ENCODE assay signal across 2 cellular contexts in the genomic region with DNA sequence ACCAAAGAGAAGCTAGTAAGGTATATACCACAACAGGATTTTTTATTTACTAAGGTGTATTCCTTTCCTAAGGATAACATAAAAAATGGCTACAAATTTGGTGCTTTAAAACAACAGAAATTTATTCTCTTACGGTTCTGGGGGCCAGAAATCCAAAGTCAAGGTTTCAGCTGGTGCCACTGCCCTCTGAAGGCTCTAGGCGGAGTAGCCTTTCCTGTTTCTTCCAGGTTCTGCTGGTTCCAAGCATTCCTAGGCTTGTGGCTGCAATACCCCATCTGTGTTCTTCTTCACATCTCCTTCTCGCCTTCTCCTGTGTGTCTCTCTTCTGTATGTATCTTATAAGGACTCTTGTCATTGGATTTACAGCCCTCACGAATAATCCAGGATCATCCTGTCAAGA.
TF ChIP-seq lines count a peak whose summit lies in the region.

No MANE protein-coding gene starts in this region.

TF ChIP-seq in HCT116, 20 proteins besides CTCF, POLR2A, EP300 and RAD21 (continued from another document):
- TF ChIP-seq, protein P1, sequence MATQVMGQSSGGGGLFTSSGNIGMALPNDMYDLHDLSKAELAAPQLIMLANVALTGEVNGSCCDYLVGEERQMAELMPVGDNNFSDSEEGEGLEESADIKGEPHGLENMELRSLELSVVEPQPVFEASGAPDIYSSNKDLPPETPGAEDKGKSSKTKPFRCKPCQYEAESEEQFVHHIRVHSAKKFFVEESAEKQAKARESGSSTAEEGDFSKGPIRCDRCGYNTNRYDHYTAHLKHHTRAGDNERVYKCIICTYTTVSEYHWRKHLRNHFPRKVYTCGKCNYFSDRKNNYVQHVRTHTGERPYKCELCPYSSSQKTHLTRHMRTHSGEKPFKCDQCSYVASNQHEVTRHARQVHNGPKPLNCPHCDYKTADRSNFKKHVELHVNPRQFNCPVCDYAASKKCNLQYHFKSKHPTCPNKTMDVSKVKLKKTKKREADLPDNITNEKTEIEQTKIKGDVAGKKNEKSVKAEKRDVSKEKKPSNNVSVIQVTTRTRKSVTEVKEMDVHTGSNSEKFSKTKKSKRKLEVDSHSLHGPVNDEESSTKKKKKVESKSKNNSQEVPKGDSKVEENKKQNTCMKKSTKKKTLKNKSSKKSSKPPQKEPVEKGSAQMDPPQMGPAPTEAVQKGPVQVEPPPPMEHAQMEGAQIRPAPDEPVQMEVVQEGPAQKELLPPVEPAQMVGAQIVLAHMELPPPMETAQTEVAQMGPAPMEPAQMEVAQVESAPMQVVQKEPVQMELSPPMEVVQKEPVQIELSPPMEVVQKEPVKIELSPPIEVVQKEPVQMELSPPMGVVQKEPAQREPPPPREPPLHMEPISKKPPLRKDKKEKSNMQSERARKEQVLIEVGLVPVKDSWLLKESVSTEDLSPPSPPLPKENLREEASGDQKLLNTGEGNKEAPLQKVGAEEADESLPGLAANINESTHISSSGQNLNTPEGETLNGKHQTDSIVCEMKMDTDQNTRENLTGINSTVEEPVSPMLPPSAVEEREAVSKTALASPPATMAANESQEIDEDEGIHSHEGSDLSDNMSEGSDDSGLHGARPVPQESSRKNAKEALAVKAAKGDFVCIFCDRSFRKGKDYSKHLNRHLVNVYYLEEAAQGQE (IDR thresholded peaks at IDR 0.05; ENCODE audit: low read depth), result no peak
- TF ChIP-seq CBX3 (IDR thresholded peaks at IDR 0.05; ENCODE audit: low read depth) (no peak), EZH2 (IDR thresholded peaks at IDR 0.05) (no peak), SP1 (IDR thresholded peaks at IDR 0.05; ENCODE audit: low read depth) (no peak), POLR2AphosphoS5 (IDR thresholded peaks at IDR 0.05; ENCODE audit: low read depth, low read length) (no peak), SIN3A (IDR thresholded peaks at IDR 0.05; ENCODE audit: low read depth) (no peak)
- TF ChIP-seq, protein P2, sequence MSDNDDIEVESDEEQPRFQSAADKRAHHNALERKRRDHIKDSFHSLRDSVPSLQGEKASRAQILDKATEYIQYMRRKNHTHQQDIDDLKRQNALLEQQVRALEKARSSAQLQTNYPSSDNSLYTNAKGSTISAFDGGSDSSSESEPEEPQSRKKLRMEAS (IDR thresholded peaks at IDR 0.05), result no peak
- TF ChIP-seq, protein P3, sequence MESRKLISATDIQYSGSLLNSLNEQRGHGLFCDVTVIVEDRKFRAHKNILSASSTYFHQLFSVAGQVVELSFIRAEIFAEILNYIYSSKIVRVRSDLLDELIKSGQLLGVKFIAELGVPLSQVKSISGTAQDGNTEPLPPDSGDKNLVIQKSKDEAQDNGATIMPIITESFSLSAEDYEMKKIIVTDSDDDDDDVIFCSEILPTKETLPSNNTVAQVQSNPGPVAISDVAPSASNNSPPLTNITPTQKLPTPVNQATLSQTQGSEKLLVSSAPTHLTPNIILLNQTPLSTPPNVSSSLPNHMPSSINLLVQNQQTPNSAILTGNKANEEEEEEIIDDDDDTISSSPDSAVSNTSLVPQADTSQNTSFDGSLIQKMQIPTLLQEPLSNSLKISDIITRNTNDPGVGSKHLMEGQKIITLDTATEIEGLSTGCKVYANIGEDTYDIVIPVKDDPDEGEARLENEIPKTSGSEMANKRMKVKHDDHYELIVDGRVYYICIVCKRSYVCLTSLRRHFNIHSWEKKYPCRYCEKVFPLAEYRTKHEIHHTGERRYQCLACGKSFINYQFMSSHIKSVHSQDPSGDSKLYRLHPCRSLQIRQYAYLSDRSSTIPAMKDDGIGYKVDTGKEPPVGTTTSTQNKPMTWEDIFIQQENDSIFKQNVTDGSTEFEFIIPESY (IDR thresholded peaks at IDR 0.05; ENCODE audit: extremely low read depth, insufficient replicate concordance, low read length), result no peak

TF ChIP-seq in WTC11, 78 proteins besides CTCF, POLR2A, EP300 and RAD21 (continued from another document):
- TF ChIP-seq, protein P4, sequence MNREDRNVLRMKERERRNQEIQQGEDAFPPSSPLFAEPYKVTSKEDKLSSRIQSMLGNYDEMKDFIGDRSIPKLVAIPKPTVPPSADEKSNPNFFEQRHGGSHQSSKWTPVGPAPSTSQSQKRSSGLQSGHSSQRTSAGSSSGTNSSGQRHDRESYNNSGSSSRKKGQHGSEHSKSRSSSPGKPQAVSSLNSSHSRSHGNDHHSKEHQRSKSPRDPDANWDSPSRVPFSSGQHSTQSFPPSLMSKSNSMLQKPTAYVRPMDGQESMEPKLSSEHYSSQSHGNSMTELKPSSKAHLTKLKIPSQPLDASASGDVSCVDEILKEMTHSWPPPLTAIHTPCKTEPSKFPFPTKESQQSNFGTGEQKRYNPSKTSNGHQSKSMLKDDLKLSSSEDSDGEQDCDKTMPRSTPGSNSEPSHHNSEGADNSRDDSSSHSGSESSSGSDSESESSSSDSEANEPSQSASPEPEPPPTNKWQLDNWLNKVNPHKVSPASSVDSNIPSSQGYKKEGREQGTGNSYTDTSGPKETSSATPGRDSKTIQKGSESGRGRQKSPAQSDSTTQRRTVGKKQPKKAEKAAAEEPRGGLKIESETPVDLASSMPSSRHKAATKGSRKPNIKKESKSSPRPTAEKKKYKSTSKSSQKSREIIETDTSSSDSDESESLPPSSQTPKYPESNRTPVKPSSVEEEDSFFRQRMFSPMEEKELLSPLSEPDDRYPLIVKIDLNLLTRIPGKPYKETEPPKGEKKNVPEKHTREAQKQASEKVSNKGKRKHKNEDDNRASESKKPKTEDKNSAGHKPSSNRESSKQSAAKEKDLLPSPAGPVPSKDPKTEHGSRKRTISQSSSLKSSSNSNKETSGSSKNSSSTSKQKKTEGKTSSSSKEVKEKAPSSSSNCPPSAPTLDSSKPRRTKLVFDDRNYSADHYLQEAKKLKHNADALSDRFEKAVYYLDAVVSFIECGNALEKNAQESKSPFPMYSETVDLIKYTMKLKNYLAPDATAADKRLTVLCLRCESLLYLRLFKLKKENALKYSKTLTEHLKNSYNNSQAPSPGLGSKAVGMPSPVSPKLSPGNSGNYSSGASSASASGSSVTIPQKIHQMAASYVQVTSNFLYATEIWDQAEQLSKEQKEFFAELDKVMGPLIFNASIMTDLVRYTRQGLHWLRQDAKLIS (CRISPR knock-in tag; IDR thresholded peaks at IDR 0.05; ENCODE audit: borderline replicate concordance), result no peak
- TF ChIP-seq ZNF416 (CRISPR knock-in tag; IDR thresholded peaks at IDR 0.05) (no peak), FOXP1 (CRISPR knock-in tag; IDR thresholded peaks at IDR 0.05; ENCODE audit: borderline replicate concordance) (no peak), HMGA2 (CRISPR knock-in tag; IDR thresholded peaks at IDR 0.05) (no peak), ESRRA (CRISPR knock-in tag; IDR thresholded peaks at IDR 0.05; ENCODE audit: borderline replicate concordance) (no peak), TEAD1 (CRISPR knock-in tag; IDR thresholded peaks at IDR 0.05) (no peak), ZNF671 (CRISPR knock-in tag; IDR thresholded peaks at IDR 0.05) (no peak)
- TF ChIP-seq, protein P5, sequence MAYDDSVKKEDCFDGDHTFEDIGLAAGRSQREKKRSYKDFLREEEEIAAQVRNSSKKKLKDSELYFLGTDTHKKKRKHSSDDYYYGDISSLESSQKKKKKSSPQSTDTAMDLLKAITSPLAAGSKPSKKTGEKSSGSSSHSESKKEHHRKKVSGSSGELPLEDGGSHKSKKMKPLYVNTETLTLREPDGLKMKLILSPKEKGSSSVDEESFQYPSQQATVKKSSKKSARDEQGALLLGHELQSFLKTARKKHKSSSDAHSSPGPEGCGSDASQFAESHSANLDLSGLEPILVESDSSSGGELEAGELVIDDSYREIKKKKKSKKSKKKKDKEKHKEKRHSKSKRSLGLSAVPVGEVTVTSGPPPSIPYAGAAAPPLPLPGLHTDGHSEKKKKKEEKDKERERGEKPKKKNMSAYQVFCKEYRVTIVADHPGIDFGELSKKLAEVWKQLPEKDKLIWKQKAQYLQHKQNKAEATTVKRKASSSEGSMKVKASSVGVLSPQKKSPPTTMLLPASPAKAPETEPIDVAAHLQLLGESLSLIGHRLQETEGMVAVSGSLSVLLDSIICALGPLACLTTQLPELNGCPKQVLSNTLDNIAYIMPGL (CRISPR knock-in tag; IDR thresholded peaks at IDR 0.05), result no peak
- TF ChIP-seq, protein P6, sequence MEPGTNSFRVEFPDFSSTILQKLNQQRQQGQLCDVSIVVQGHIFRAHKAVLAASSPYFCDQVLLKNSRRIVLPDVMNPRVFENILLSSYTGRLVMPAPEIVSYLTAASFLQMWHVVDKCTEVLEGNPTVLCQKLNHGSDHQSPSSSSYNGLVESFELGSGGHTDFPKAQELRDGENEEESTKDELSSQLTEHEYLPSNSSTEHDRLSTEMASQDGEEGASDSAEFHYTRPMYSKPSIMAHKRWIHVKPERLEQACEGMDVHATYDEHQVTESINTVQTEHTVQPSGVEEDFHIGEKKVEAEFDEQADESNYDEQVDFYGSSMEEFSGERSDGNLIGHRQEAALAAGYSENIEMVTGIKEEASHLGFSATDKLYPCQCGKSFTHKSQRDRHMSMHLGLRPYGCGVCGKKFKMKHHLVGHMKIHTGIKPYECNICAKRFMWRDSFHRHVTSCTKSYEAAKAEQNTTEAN (CRISPR knock-in tag; IDR thresholded peaks at IDR 0.05), result no peak
- TF ChIP-seq, protein P7, sequence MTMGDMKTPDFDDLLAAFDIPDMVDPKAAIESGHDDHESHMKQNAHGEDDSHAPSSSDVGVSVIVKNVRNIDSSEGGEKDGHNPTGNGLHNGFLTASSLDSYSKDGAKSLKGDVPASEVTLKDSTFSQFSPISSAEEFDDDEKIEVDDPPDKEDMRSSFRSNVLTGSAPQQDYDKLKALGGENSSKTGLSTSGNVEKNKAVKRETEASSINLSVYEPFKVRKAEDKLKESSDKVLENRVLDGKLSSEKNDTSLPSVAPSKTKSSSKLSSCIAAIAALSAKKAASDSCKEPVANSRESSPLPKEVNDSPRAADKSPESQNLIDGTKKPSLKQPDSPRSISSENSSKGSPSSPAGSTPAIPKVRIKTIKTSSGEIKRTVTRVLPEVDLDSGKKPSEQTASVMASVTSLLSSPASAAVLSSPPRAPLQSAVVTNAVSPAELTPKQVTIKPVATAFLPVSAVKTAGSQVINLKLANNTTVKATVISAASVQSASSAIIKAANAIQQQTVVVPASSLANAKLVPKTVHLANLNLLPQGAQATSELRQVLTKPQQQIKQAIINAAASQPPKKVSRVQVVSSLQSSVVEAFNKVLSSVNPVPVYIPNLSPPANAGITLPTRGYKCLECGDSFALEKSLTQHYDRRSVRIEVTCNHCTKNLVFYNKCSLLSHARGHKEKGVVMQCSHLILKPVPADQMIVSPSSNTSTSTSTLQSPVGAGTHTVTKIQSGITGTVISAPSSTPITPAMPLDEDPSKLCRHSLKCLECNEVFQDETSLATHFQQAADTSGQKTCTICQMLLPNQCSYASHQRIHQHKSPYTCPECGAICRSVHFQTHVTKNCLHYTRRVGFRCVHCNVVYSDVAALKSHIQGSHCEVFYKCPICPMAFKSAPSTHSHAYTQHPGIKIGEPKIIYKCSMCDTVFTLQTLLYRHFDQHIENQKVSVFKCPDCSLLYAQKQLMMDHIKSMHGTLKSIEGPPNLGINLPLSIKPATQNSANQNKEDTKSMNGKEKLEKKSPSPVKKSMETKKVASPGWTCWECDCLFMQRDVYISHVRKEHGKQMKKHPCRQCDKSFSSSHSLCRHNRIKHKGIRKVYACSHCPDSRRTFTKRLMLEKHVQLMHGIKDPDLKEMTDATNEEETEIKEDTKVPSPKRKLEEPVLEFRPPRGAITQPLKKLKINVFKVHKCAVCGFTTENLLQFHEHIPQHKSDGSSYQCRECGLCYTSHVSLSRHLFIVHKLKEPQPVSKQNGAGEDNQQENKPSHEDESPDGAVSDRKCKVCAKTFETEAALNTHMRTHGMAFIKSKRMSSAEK (CRISPR knock-in tag; IDR thresholded peaks at IDR 0.05; ENCODE audit: borderline replicate concordance), result no peak
- TF ChIP-seq, protein P8, sequence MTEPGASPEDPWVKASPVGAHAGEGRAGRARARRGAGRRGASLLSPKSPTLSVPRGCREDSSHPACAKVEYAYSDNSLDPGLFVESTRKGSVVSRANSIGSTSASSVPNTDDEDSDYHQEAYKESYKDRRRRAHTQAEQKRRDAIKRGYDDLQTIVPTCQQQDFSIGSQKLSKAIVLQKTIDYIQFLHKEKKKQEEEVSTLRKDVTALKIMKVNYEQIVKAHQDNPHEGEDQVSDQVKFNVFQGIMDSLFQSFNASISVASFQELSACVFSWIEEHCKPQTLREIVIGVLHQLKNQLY (CRISPR knock-in tag; IDR thresholded peaks at IDR 0.05), result no peak
- TF ChIP-seq, protein P9, sequence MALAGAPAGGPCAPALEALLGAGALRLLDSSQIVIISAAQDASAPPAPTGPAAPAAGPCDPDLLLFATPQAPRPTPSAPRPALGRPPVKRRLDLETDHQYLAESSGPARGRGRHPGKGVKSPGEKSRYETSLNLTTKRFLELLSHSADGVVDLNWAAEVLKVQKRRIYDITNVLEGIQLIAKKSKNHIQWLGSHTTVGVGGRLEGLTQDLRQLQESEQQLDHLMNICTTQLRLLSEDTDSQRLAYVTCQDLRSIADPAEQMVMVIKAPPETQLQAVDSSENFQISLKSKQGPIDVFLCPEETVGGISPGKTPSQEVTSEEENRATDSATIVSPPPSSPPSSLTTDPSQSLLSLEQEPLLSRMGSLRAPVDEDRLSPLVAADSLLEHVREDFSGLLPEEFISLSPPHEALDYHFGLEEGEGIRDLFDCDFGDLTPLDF (CRISPR knock-in tag; IDR thresholded peaks at IDR 0.05), result no peak
